1 cellular context compared by ENCODE assay signal in the genomic region with DNA sequence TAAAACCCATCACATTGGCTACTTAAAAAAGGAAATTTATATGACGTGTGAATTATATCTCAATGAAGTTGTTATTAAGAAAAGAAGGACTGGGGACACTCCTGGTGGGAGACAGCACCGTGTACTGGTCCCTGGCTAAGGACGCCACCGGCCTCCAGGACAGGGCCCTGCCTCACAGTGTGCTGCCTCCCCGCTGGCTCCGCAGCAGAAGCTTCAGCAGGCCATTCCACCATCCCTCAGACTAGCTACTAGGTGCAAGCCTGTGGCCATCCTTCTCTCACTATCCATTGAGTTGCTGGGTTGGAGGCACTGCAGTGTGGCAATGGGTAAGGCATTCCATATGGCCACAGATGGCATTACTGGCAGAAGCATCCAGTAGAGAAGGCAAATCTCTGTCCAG.
TF ChIP-seq lines count a peak whose summit lies in the region.

No MANE protein-coding gene starts in this region.

TF ChIP-seq in IMR-90, 13 proteins besides CTCF, POLR2A, EP300 and RAD21:
- TF ChIP-seq RFX5 (IDR thresholded peaks at IDR 0.05; ENCODE audit: low read depth, low read length): no peak
- TF ChIP-seq NFE2L2 (IDR thresholded peaks at IDR 0.05; ENCODE audit: low read depth, low read length): no peak
- no peak for TF ChIP-seq BHLHE40 (IDR thresholded peaks at IDR 0.05; ENCODE audit: low read depth, low read length)
- TF ChIP-seq CEBPB (IDR thresholded peaks at IDR 0.05; ENCODE audit: low read depth, low read length): no peak
- TF ChIP-seq, protein P1, sequence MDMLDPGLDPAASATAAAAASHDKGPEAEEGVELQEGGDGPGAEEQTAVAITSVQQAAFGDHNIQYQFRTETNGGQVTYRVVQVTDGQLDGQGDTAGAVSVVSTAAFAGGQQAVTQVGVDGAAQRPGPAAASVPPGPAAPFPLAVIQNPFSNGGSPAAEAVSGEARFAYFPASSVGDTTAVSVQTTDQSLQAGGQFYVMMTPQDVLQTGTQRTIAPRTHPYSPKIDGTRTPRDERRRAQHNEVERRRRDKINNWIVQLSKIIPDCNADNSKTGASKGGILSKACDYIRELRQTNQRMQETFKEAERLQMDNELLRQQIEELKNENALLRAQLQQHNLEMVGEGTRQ (IDR thresholded peaks at IDR 0.05; ENCODE audit: low read depth, low read length): no peak
- TF ChIP-seq CHD1 (IDR thresholded peaks at IDR 0.05; ENCODE audit: low read depth, low read length): no peak
- TF ChIP-seq, protein P2, sequence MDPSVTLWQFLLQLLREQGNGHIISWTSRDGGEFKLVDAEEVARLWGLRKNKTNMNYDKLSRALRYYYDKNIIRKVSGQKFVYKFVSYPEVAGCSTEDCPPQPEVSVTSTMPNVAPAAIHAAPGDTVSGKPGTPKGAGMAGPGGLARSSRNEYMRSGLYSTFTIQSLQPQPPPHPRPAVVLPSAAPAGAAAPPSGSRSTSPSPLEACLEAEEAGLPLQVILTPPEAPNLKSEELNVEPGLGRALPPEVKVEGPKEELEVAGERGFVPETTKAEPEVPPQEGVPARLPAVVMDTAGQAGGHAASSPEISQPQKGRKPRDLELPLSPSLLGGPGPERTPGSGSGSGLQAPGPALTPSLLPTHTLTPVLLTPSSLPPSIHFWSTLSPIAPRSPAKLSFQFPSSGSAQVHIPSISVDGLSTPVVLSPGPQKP (IDR thresholded peaks at IDR 0.05; ENCODE audit: borderline replicate concordance, low read depth, low read length): no peak
- no peak for TF ChIP-seq MAZ (IDR thresholded peaks at IDR 0.05; ENCODE audit: borderline replicate concordance, low read depth, low read length)
